ENCODE assay signal across 8 cellular contexts in genomic region chr6:143843689-143844405, GRCh38. TPM values are rescaled to one million over a fixed set of nuclear protein-coding genes. Genes with fewer than 3 reads are reported as not detected.
A peak's percentile ranks its signal among the peaks of the same experiment; 100 is the strongest.
DNase-seq lines count a peak whose midpoint lies in the region; ATAC-seq, FAIRE-seq and TF ChIP-seq lines count a peak whose summit lies in the region.

No MANE protein-coding gene starts in this region.

- in situ Hi-C loops in GM13976 (cut with MboI; ENCODE audit: low sequenced_read_pairs, unreplicated experiment), result no loop called here

- no peaks in the 10 kb centered on the region for H3K27me3 Mint-ChIP-seq in activated T-helper 17 cell treated with anti-CD3 and anti-CD28 coated beads, Interleukin-2, amount 50 U/mL, for 72 hours

- peak; percentile 3 to 9 for DNase-seq in A549 (ENCODE audit: low read depth in 1 of 2, low spot score in 1 of 2)
- peak; percentile 17 for DNase-seq in GM13976 (ENCODE audit: low spot score)
- DNase-seq in stimulated activated effector memory CD8-positive, alpha-beta T cell treated with anti-CD3 and anti-CD28 coated beads, Interleukin-12 subunit alpha, Interleukin-12 subunit beta, amount 100 ng/mL, for 72 hours (ENCODE audit: low spot score in 2 of 2), result no peak
- DNase-seq in T1000 (lab: John Stamatoyannopoulos, UW), result no peak
- DNase-seq in NCI-H2196 treated with DMSO at 0.1 percent for 48 hours (lab: John Stamatoyannopoulos, UW; ENCODE audit: unreplicated experiment), result no peak

- H3K4me3 Mint-ChIP-seq in activated T-helper 17 cell treated with anti-CD3 and anti-CD28 coated beads, Interleukin-2, amount 50 U/mL, for 72 hours, result peak overlapping the region; percentile 92
- H3K4me3 Mint-ChIP-seq in stimulated activated effector memory CD8-positive, alpha-beta T cell treated with anti-CD3 and anti-CD28 coated beads, Interleukin-12 subunit alpha, Interleukin-12 subunit beta, amount 100 ng/mL, for 72 hours, result peak overlapping the region; percentile 95

- TF ChIP-seq POLR2A in A549 (IDR thresholded peaks at IDR 0.05; ENCODE audit: low read length), result no peak

- H3K4me3 ChIP-seq in A549, result peak overlapping the region; percentile 96
- peak overlapping the region; percentile 99 for H3K4me3 ChIP-seq in iPS-11a (ENCODE audit: low read depth, low read length)

- FAIRE-seq in A549 (lab: Jason Lieb, UNC), result no peak

- TF ChIP-seq CTCF in A549 (IDR thresholded peaks at IDR 0.05) (no peak), GM13976 (IDR thresholded peaks at IDR 0.05; ENCODE audit: borderline replicate concordance, control extremely low read depth, extremely low read depth, insufficient read depth, missing control alignments) (no peak)

- peaks cover 11% of the 10 kb centered on the region for H3K4me1 Mint-ChIP-seq in activated T-helper 17 cell treated with anti-CD3 and anti-CD28 coated beads, Interleukin-2, amount 50 U/mL, for 72 hours
- peaks cover 32% of the 10 kb centered on the region for H3K4me1 Mint-ChIP-seq in stimulated activated effector memory CD8-positive, alpha-beta T cell treated with anti-CD3 and anti-CD28 coated beads, Interleukin-12 subunit alpha, Interleukin-12 subunit beta, amount 100 ng/mL, for 72 hours

- H3K9me3 ChIP-seq in A549, result no peaks in the 10 kb centered on the region

- H3K36me3 Mint-ChIP-seq in activated T-helper 17 cell treated with anti-CD3 and anti-CD28 coated beads, Interleukin-2, amount 50 U/mL, for 72 hours (ENCODE audit: low read depth), result peaks cover 55% of the 10 kb centered on the region
- H3K36me3 Mint-ChIP-seq in stimulated activated effector memory CD8-positive, alpha-beta T cell treated with anti-CD3 and anti-CD28 coated beads, Interleukin-12 subunit alpha, Interleukin-12 subunit beta, amount 100 ng/mL, for 72 hours, result peaks cover 60% of the 10 kb centered on the region

- H3K4me2 ChIP-seq in A549, result peak overlapping the region; percentile 99

- TF ChIP-seq EP300 in A549 (IDR thresholded peaks at IDR 0.05), result no peak

- H3K4me1 ChIP-seq in A549, result peaks cover 10% of the 10 kb centered on the region; the same call in 2 of the 3 replicates

- H3K27ac ChIP-seq in A549, result peak overlapping the region; percentile 92 to 98

- POLR2A ChIA-PET in A549 (lab: Yijun Ruan, JAX), result interaction anchor here (1.0 to 1.6 kb wide), 6 partner anchors 8 to 307 kb away, joined by 3 to 10 read pairs (median 4); partner anchors contain the start of gene PHACTR2

- CTCF ChIA-PET in A549 (lab: Yijun Ruan, JAX), result interaction anchor here (1.3 kb wide), 1 partner anchor 268 kb away, joined by 5 read pairs; no protein-coding TSS in a partner anchor

- 0% methylated on average over 8 of the region's 13 CpGs for WGBS in A549 (ENCODE audit: missing lambda C conversion rate)

- ATAC-seq in A549, result peak in 1 of 2 experiments; percentile 23; a peak in 3 of 6 replicates
- peak; percentile 1 for ATAC-seq in HG03442 (IDR thresholded peaks at IDR 0.05; ENCODE audit: unreplicated experiment)
- no peak for ATAC-seq in activated T-helper 17 cell treated with anti-CD3 and anti-CD28 coated beads, Interleukin-2, amount 50 U/mL, for 72 hours (replicated peaks)
- ATAC-seq in stimulated activated effector memory CD8-positive, alpha-beta T cell treated with anti-CD3 and anti-CD28 coated beads, Interleukin-12 subunit alpha, Interleukin-12 subunit beta, amount 100 ng/mL, for 72 hours, result no peak

- H3K27ac Mint-ChIP-seq in activated T-helper 17 cell treated with anti-CD3 and anti-CD28 coated beads, Interleukin-2, amount 50 U/mL, for 72 hours, result peak overlapping the region; percentile 98
- peak overlapping the region; percentile 99 for H3K27ac Mint-ChIP-seq in stimulated activated effector memory CD8-positive, alpha-beta T cell treated with anti-CD3 and anti-CD28 coated beads, Interleukin-12 subunit alpha, Interleukin-12 subunit beta, amount 100 ng/mL, for 72 hours

- no peaks in the 10 kb centered on the region for H3K9me3 Mint-ChIP-seq in activated T-helper 17 cell treated with anti-CD3 and anti-CD28 coated beads, Interleukin-2, amount 50 U/mL, for 72 hours
- H3K9me3 Mint-ChIP-seq in stimulated activated effector memory CD8-positive, alpha-beta T cell treated with anti-CD3 and anti-CD28 coated beads, Interleukin-12 subunit alpha, Interleukin-12 subunit beta, amount 100 ng/mL, for 72 hours, result no peaks in the 10 kb centered on the region

- no peak for TF ChIP-seq RAD21 in A549 (conservative IDR thresholded peaks at IDR 0.05 in 1 of 2, IDR thresholded peaks at IDR 0.05 in 1 of 2)

TF ChIP-seq in A549, 52 proteins besides CTCF, POLR2A, EP300 and RAD21:
- no peak for TF ChIP-seq RFX5 (IDR thresholded peaks at IDR 0.05)
- no peak for TF ChIP-seq KDM5A (IDR thresholded peaks at IDR 0.05)
- TF ChIP-seq, protein P1, sequence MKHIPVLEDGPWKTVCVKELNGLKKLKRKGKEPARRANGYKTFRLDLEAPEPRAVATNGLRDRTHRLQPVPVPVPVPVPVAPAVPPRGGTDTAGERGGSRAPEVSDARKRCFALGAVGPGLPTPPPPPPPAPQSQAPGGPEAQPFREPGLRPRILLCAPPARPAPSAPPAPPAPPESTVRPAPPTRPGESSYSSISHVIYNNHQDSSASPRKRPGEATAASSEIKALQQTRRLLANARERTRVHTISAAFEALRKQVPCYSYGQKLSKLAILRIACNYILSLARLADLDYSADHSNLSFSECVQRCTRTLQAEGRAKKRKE (CRISPR knock-in tag; IDR thresholded peaks at IDR 0.05; ENCODE audit: low read depth), result no peak
- TF ChIP-seq HOXB5 (CRISPR knock-in tag; IDR thresholded peaks at IDR 0.05), result no peak
- TF ChIP-seq RARB (CRISPR knock-in tag; IDR thresholded peaks at IDR 0.05), result no peak
- no peak for TF ChIP-seq TFCP2L1 (CRISPR knock-in tag; IDR thresholded peaks at IDR 0.05)
- TF ChIP-seq FOXS1 (CRISPR knock-in tag; IDR thresholded peaks at IDR 0.05), result no peak
- TF ChIP-seq CBX2 (IDR thresholded peaks at IDR 0.05; ENCODE audit: borderline replicate concordance, low read depth), result no peak
- no peak for TF ChIP-seq HOXA7 (CRISPR knock-in tag; IDR thresholded peaks at IDR 0.05)

RNA-seq across cellular contexts. Expression of gene LTV1, which starts 0.7 kb away (rescaled TPM):
- polyA plus RNA-seq in A549 (2011; rRNA removed) (30.3 and 50.7 TPM in 2 replicates), A549 (2017; fragmentation: RNase III; extraction: RNeasy Plus Mini Kit Qiagen cat#74134 plus additional on column Dnase treatment) (52.4 to 55.6 TPM (median 53.2 TPM) in 3 replicates)
- polyA plus RNA-seq in A549 (2012; cell fraction: cytosol; rRNA removed), result 12.4 and 16.6 TPM in 2 replicates
- 6.3 and 9.1 TPM in 2 replicates for polyA plus RNA-seq in A549 (2012; cell fraction: nucleus; rRNA removed)
- polyA minus RNA-seq in A549 (2011; rRNA and poly(A)+ RNA removed), result 4.8 and 5.7 TPM in 2 replicates
- total RNA-seq in activated T-helper 17 cell treated with anti-CD3 and anti-CD28 coated beads, Interleukin-2, amount 50 U/mL, for 72 hours, result 10 to 100 TPM; 16.6 to 40.3 TPM

RNA-seq across cellular contexts. Expression of gene ZC2HC1B, which starts 20.4 kb away (rescaled TPM):
- polyA plus RNA-seq in A549 (2011; rRNA removed), result not detected in 2 replicates
- not detected in 2 replicates for polyA plus RNA-seq in A549 (2012; cell fraction: cytosol; rRNA removed)
- polyA plus RNA-seq in A549 (2012; cell fraction: nucleus; rRNA removed), result not detected in 2 replicates
- polyA plus RNA-seq in A549 (2017; fragmentation: RNase III; extraction: RNeasy Plus Mini Kit Qiagen cat#74134 plus additional on column Dnase treatment), result not detected in 3 replicates
- polyA minus RNA-seq in A549 (2011; rRNA and poly(A)+ RNA removed), result not detected in 2 replicates
- total RNA-seq in activated T-helper 17 cell treated with anti-CD3 and anti-CD28 coated beads, Interleukin-2, amount 50 U/mL, for 72 hours, result not detected

Comparison
In these comparisons a context has a peak if more than half of its experiments do, and no peak if none do; other contexts are left out.
1. DNase-seq: peak in A549 (2 of 2) and GM13976 (single experiment); none in stimulated activated effector memory CD8-positive, alpha-beta T cell treated with anti-CD3 and anti-CD28 coated beads, Interleukin-12 subunit alpha, Interleukin-12 subunit beta, amount 100 ng/mL, for 72 hours (0 of 2), T1000 (single experiment) and NCI-H2196 treated with DMSO at 0.1 percent for 48 hours (single experiment).